ENCODE assay signal across 17 cellular contexts in genomic region chr5:62208218-62208852, GRCh38.
"Had no signal": no experiment of that assay in that cellular context is flagged by ENCODE, and none has a peak within 500 bp of the region (broad histone marks: within the 10 kb centered on the region; RNA-seq: fewer than 3 reads in every experiment).

No MANE protein-coding gene starts in this region.

- H3K9me3 Mint-ChIP-seq: activated B cell treated with CpG ODN at 0.5 μM for 24 hours; activated CD4-positive, alpha-beta T cell treated with anti-CD3 and anti-CD28 coated beads, Interleukin-2, amount 10 ng/mL, durations not matched to agents 24 days and 14 days; activated naive CD4-positive, alpha-beta T cell treated with anti-CD3 and anti-CD28 coated beads, Interleukin-2, amount 10 ng/mL, durations not matched to agents 7 days and 5 days; activated naive CD8-positive, alpha-beta T cell treated with anti-CD3 and anti-CD28 coated beads, Interleukin-2, amount 50 U/mL, for 24 hours; brain; stimulated activated naive CD8-positive, alpha-beta T cell treated with anti-CD3 and anti-CD28 coated beads, Interleukin-15, Interleukin-2, amounts not matched to agents 100 ng/mL and 50 ng/mL, for 24 hours had no signal

- DNase-seq: activated B cell treated with CpG ODN at 0.5 μM for 24 hours; activated CD4-positive, alpha-beta T cell treated with anti-CD3 and anti-CD28 coated beads, Interleukin-2, amount 10 ng/mL, durations not matched to agents 24 days and 14 days; activated CD8-positive, alpha-beta memory T cell treated with anti-CD3 and anti-CD28 coated beads, Interleukin-2, amount 50 U/mL, for 48 hours; activated effector memory CD4-positive, alpha-beta T cell treated with Interleukin-2 at 50 U/mL for 16 hours; activated naive CD4-positive, alpha-beta T cell treated with anti-CD3 and anti-CD28 coated beads, Interleukin-2, amount 10 ng/mL, durations not matched to agents 7 days and 5 days; activated naive CD8-positive, alpha-beta T cell treated with anti-CD3 and anti-CD28 coated beads, Interleukin-2, amount 50 U/mL, for 24 hours; activated T-cell treated with anti-CD3 and anti-CD28 coated beads, Interleukin-2, amount 50 U/mL, for 48 hours; anterior cingulate cortex; caudate nucleus; dorsolateral prefrontal cortex; foreskin fibroblast; kidney; left ventricle myocardium inferior; mammary epithelial cell; stimulated activated CD4-positive, alpha-beta T cell treated with anti-CD3 and anti-CD28 coated beads, Interleukin-2, amount 100 ng/mL, for 24 hours had no signal

- H3K4me1 Mint-ChIP-seq: activated B cell treated with CpG ODN at 0.5 μM for 24 hours; activated CD4-positive, alpha-beta T cell treated with anti-CD3 and anti-CD28 coated beads, Interleukin-2, amount 10 ng/mL, durations not matched to agents 24 days and 14 days; activated naive CD4-positive, alpha-beta T cell treated with anti-CD3 and anti-CD28 coated beads, Interleukin-2, amount 10 ng/mL, durations not matched to agents 7 days and 5 days; activated naive CD8-positive, alpha-beta T cell treated with anti-CD3 and anti-CD28 coated beads, Interleukin-2, amount 50 U/mL, for 24 hours; brain had no signal

- H3K4me3 Mint-ChIP-seq: activated B cell treated with CpG ODN at 0.5 μM for 24 hours; activated CD4-positive, alpha-beta T cell treated with anti-CD3 and anti-CD28 coated beads, Interleukin-2, amount 10 ng/mL, durations not matched to agents 24 days and 14 days; activated naive CD4-positive, alpha-beta T cell treated with anti-CD3 and anti-CD28 coated beads, Interleukin-2, amount 10 ng/mL, durations not matched to agents 7 days and 5 days; activated naive CD8-positive, alpha-beta T cell treated with anti-CD3 and anti-CD28 coated beads, Interleukin-2, amount 50 U/mL, for 24 hours; brain; stimulated activated naive CD8-positive, alpha-beta T cell treated with anti-CD3 and anti-CD28 coated beads, Interleukin-15, Interleukin-2, amounts not matched to agents 100 ng/mL and 50 ng/mL, for 24 hours had no signal

- ATAC-seq: activated naive CD8-positive, alpha-beta T cell treated with anti-CD3 and anti-CD28 coated beads, Interleukin-2, amount 50 U/mL, for 24 hours had no signal

- H3K36me3 Mint-ChIP-seq: activated naive CD4-positive, alpha-beta T cell treated with anti-CD3 and anti-CD28 coated beads, Interleukin-2, amount 10 ng/mL, durations not matched to agents 7 days and 5 days; brain had no signal

- H3K27ac Mint-ChIP-seq: activated B cell treated with CpG ODN at 0.5 μM for 24 hours; activated CD4-positive, alpha-beta T cell treated with anti-CD3 and anti-CD28 coated beads, Interleukin-2, amount 10 ng/mL, durations not matched to agents 24 days and 14 days; activated naive CD4-positive, alpha-beta T cell treated with anti-CD3 and anti-CD28 coated beads, Interleukin-2, amount 10 ng/mL, durations not matched to agents 7 days and 5 days; activated naive CD8-positive, alpha-beta T cell treated with anti-CD3 and anti-CD28 coated beads, Interleukin-2, amount 50 U/mL, for 24 hours; brain; stimulated activated naive CD8-positive, alpha-beta T cell treated with anti-CD3 and anti-CD28 coated beads, Interleukin-15, Interleukin-2, amounts not matched to agents 100 ng/mL and 50 ng/mL, for 24 hours had no signal
